13 cellular contexts compared by ENCODE assay signal in the genomic region with DNA sequence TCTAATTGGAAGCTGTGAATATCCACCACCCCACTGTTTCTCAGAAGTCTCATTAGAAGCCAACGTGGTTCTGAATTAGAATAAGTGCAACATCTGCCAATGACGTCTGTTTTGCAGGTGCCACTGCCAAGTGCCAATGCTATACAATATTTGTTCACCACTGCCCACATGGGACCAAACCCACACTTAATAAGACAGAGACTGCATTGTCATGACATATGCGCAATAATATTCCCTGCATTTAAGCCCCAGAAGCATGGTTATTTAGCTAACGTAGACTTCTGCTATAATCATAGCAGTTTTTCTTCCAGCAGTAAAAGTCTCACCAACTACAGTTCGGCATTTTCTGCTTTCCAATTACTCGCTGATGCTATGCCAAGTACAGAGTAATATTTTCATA.
DNase-seq lines count a peak whose midpoint lies in the region; ATAC-seq and TF ChIP-seq lines count a peak whose summit lies in the region.
"Had no signal": no experiment of that assay in that cellular context is flagged by ENCODE, and none has a peak within 500 bp of the region (broad histone marks: within the 10 kb centered on the region; RNA-seq: fewer than 3 reads in every experiment).

No MANE protein-coding gene starts in this region.

- no peaks in the 10 kb centered on the region for H3K27me3 ChIP-seq in skeletal muscle tissue (ENCODE audit: control insufficient read depth in 3 of 3, insufficient read depth in 3 of 3, low read length in 3 of 3)
- H3K27me3 ChIP-seq: brain microvascular endothelial cell, dorsolateral prefrontal cortex had no signal

- H3K9me3 ChIP-seq in skeletal muscle tissue (ENCODE audit: control insufficient read depth in 3 of 3, low read length in 3 of 3) = no peaks in the 10 kb centered on the region

- no peak for ATAC-seq in esophagus mucosa
- ATAC-seq: activated CD8-positive, alpha-beta memory T cell treated with anti-CD3 and anti-CD28 coated beads, Interleukin-2, amount 10 ng/mL, durations not matched to agents 7 days and 5 days; left lobe of liver had no signal

- no peak overlapping the region for H3K27ac ChIP-seq in skeletal muscle tissue (ENCODE audit: low read depth, low read length)
- H3K27ac ChIP-seq: brain microvascular endothelial cell, dorsolateral prefrontal cortex had no signal

- DNase-seq in GM03348 (ENCODE audit: low spot score) (peak; percentile 4), NCI-H69 (lab: John Stamatoyannopoulos, UW) (peak; percentile 54), fibroblast of mammary gland (ENCODE audit: low read depth) (peak; percentile 34), activated T-cell treated with anti-CD3 and anti-CD28 coated beads for 4 hours (no peak), HT-29 (ENCODE audit: low spot score) (no peak)
- DNase-seq: activated CD4-positive, CD25-positive, alpha-beta regulatory T cell treated with anti-CD3 and anti-CD28 coated beads, Interleukin-2, amount 50 U/mL, for 72 hours; activated CD8-positive, alpha-beta memory T cell treated with anti-CD3 and anti-CD28 coated beads, Interleukin-2, amount 10 ng/mL, durations not matched to agents 7 days and 5 days; activated naive CD4-positive, alpha-beta T cell; brain microvascular endothelial cell; dorsolateral prefrontal cortex had no signal

- TF ChIP-seq CTCF in fibroblast of mammary gland (conservative IDR thresholded peaks at IDR 0.05; ENCODE audit: control insufficient read depth, insufficient read depth, low read depth, low read length) = no peak

- peaks cover 0 to 4% (median 3%) of the 10 kb centered on the region in 3 donors for H3K4me1 ChIP-seq in skeletal muscle tissue (ENCODE audit: control insufficient read depth in 3 of 3, insufficient read depth in 3 of 3, low read length in 3 of 3)

- no peaks in the 10 kb centered on the region for H3K36me3 ChIP-seq in skeletal muscle tissue (ENCODE audit: control insufficient read depth in 3 of 3, insufficient read depth in 3 of 3, low read length in 3 of 3)
- H3K36me3 ChIP-seq: brain microvascular endothelial cell had no signal

- H3K4me3 ChIP-seq in fibroblast of mammary gland (ENCODE audit: control insufficient read depth, low read depth, low read length) (no peak overlapping the region), skeletal muscle tissue (ENCODE audit: low read length in 3 of 3) (peak overlapping the region in 2 of 3 donors; percentile 25)

- H3K9ac ChIP-seq in skeletal muscle tissue (ENCODE audit: low read depth in 1 of 3, low read length in 3 of 3) = peak overlapping the region in 2 of 3 donors; percentile 12 to 26

Comparison
In these comparisons a context has a peak if more than half of its experiments do, and no peak if none do; other contexts are left out.
1. DNase-seq: peak in GM03348 (single experiment), NCI-H69 (single experiment) and fibroblast of mammary gland (single experiment); none in activated T-cell treated with anti-CD3 and anti-CD28 coated beads for 4 hours (single experiment) and HT-29 (single experiment).